26 cellular contexts compared by ENCODE assay signal in the genomic region with DNA sequence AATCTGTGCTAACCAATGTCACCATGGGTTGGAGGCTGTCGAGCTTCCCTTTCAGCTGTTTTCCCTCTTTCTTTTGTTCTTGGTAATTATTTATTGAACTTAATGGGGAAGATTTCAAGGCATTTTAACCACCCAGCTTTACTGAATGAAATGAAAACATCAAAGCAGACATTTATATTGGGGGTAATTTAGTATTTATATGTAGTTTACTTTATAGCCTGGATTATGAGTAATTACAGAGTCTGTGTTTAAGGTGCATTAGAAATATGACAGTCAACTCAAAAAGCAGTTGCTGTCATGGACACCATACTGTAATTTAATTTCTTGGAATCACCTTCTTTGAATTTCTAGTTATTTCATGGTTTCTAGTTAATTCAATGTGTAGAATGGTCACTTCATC. TPM values are rescaled to one million over a fixed set of nuclear protein-coding genes. Genes with fewer than 3 reads are reported as not detected.
DNase-seq lines count a peak whose midpoint lies in the region; TF ChIP-seq lines count a peak whose summit lies in the region.
"Had no signal": no experiment of that assay in that cellular context is flagged by ENCODE, and none has a peak within 500 bp of the region (broad histone marks: within the 10 kb centered on the region; RNA-seq: fewer than 3 reads in every experiment).

No MANE protein-coding gene starts in this region.

- POLR2A ChIA-PET in HEK293 (lab: Yijun Ruan, JAX) = no interaction called here
- POLR2A ChIA-PET in HEK293T (lab: Yijun Ruan, JAX) = no interaction called here

- H3K9me3 ChIP-seq in HEK293 (ENCODE audit: control insufficient read depth, insufficient read depth, low read depth, low read length) = no peaks in the 10 kb centered on the region
- H3K9me3 ChIP-seq: BE2C, BLaER1 had no signal

- H3K27ac Mint-ChIP-seq in glutamatergic neuron (ENCODE audit: unreplicated experiment) = peak overlapping the region; percentile 53
- H3K27ac Mint-ChIP-seq in nephron = peak overlapping the region; percentile 36 to 94 (median 67)
- H3K27ac Mint-ChIP-seq: CD14-positive monocyte; CD4-positive, alpha-beta memory T cell; CD4-positive, CD25-positive, alpha-beta regulatory T cell; CD8-positive, alpha-beta memory T cell had no signal

- no peak for TF ChIP-seq CTCF in HEK293 (tag by site-specific recombination; IDR thresholded peaks at IDR 0.05)
- TF ChIP-seq CTCF in glutamatergic neuron (IDR thresholded peaks at IDR 0.05; ENCODE audit: partially characterized antibody, unreplicated experiment) = no peak
- no peak for TF ChIP-seq CTCF in nephron (IDR thresholded peaks at IDR 0.05; ENCODE audit: unreplicated experiment in 3 of 3)
- TF ChIP-seq CTCF in coronary artery (IDR thresholded peaks at IDR 0.05) = no peak

- DNase-seq in HEK293T (ENCODE audit: extremely low spot score) (no peak), glutamatergic neuron (no peak), KG1 (lab: John Stamatoyannopoulos, UW) (no peak), NCI-H2171 treated with DMSO at 0.1 percent for 48 hours (lab: John Stamatoyannopoulos, UW) (no peak), coronary artery (ENCODE audit: low spot score) (no peak)
- DNase-seq: 8988T; ACHN; BE2C; C1 segment of cervical spinal cord; CD4-positive, alpha-beta memory T cell; CD4-positive, CD25-positive, alpha-beta regulatory T cell; CD8-positive, alpha-beta memory T cell; COR-L47; DMS 273 treated with DMSO at 0.1 percent for 48 hours; DMS153; DMS53; DMS79; DND-41; EL; GDM1 had no signal

- peaks cover 17% of the 10 kb centered on the region for H3K4me1 ChIP-seq in HEK293 (ENCODE audit: control insufficient read depth, insufficient read depth, low read length)

- peaks cover 16% of the 10 kb centered on the region for H3K9me3 Mint-ChIP-seq in glutamatergic neuron (ENCODE audit: unreplicated experiment)
- H3K9me3 Mint-ChIP-seq in nephron = no peaks in the 10 kb centered on the region
- H3K9me3 Mint-ChIP-seq: CD4-positive, CD25-positive, alpha-beta regulatory T cell; CD8-positive, alpha-beta memory T cell had no signal

- CTCF ChIA-PET in HEK293 (lab: Yijun Ruan, JAX) = no interaction called here
- CTCF ChIA-PET in HEK293T (lab: Yijun Ruan, JAX) = no interaction called here

- no peak overlapping the region for H3K27ac ChIP-seq in HEK293 (ENCODE audit: extremely low read depth, low read depth, low read length)
- H3K27ac ChIP-seq in coronary artery = no peak overlapping the region
- H3K27ac ChIP-seq: BLaER1 had no signal

- H3K36me3 ChIP-seq in HEK293 (ENCODE audit: control insufficient read depth in 2 of 2, insufficient read depth in 1 of 2, low read length in 2 of 2) = no peaks in the 10 kb centered on the region
- H3K36me3 ChIP-seq: BE2C, BLaER1 had no signal

- peaks cover 3% of the 10 kb centered on the region for H3K27me3 Mint-ChIP-seq in glutamatergic neuron (ENCODE audit: unreplicated experiment)
- no peaks in the 10 kb centered on the region for H3K27me3 Mint-ChIP-seq in nephron (ENCODE audit: low read depth)

- H3K4me1 Mint-ChIP-seq in glutamatergic neuron (ENCODE audit: low read depth, unreplicated experiment) (peaks cover 59% of the 10 kb centered on the region), nephron (peaks cover 72% of the 10 kb centered on the region)

- H3K36me3 Mint-ChIP-seq in glutamatergic neuron (ENCODE audit: unreplicated experiment) = peaks cover 4% of the 10 kb centered on the region
- peaks cover 14% of the 10 kb centered on the region for H3K36me3 Mint-ChIP-seq in nephron (ENCODE audit: low read depth)
- H3K36me3 Mint-ChIP-seq: CD14-positive monocyte; CD4-positive, alpha-beta memory T cell; CD4-positive, CD25-positive, alpha-beta regulatory T cell; CD8-positive, alpha-beta memory T cell had no signal

- no peak overlapping the region for H3K4me3 Mint-ChIP-seq in glutamatergic neuron (ENCODE audit: unreplicated experiment)
- H3K4me3 Mint-ChIP-seq in nephron = peak overlapping the region in 2 of 3 experiments; percentile 39 to 43
- H3K4me3 Mint-ChIP-seq: CD14-positive monocyte; CD4-positive, alpha-beta memory T cell; CD8-positive, alpha-beta memory T cell had no signal

- H3K4me3 ChIP-seq in HEK293 (ENCODE audit: low read depth, low read length) = no peak overlapping the region
- H3K4me3 ChIP-seq in coronary artery = no peak overlapping the region
- H3K4me3 ChIP-seq: BLaER1, GM12878 had no signal

TF ChIP-seq in HEK293, 187 proteins besides CTCF, POLR2A, EP300 and RAD21:
- TF ChIP-seq, protein P1, sequence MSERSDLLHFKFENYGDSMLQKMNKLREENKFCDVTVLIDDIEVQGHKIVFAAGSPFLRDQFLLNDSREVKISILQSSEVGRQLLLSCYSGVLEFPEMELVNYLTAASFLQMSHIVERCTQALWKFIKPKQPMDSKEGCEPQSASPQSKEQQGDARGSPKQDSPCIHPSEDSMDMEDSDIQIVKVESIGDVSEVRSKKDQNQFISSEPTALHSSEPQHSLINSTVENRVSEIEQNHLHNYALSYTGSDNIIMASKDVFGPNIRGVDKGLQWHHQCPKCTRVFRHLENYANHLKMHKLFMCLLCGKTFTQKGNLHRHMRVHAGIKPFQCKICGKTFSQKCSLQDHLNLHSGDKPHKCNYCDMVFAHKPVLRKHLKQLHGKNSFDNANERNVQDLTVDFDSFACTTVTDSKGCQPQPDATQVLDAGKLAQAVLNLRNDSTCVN (tag by site-specific recombination; optimal IDR thresholded peaks at IDR 0.05) = no peak
- TF ChIP-seq BCL11A (tag by site-specific recombination; IDR thresholded peaks at IDR 0.05; ENCODE audit: low read depth) = no peak
- TF ChIP-seq, protein P2, sequence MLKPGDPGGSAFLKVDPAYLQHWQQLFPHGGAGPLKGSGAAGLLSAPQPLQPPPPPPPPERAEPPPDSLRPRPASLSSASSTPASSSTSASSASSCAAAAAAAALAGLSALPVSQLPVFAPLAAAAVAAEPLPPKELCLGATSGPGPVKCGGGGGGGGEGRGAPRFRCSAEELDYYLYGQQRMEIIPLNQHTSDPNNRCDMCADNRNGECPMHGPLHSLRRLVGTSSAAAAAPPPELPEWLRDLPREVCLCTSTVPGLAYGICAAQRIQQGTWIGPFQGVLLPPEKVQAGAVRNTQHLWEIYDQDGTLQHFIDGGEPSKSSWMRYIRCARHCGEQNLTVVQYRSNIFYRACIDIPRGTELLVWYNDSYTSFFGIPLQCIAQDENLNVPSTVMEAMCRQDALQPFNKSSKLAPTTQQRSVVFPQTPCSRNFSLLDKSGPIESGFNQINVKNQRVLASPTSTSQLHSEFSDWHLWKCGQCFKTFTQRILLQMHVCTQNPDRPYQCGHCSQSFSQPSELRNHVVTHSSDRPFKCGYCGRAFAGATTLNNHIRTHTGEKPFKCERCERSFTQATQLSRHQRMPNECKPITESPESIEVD (tag by site-specific recombination; IDR thresholded peaks at IDR 0.05) = peak; percentile 59; the same call in 1 of the 2 replicates
- TF ChIP-seq YY2 (tag by site-specific recombination; IDR thresholded peaks at IDR 0.05) = no peak
- TF ChIP-seq ZNF660 (tag by site-specific recombination; IDR thresholded peaks at IDR 0.05) = no peak
TF ChIP-seq in HEK293: peak in this region for 1.

TF ChIP-seq in HEK293T, 16 proteins besides CTCF, POLR2A, EP300 and RAD21:
- TF ChIP-seq, protein P3, sequence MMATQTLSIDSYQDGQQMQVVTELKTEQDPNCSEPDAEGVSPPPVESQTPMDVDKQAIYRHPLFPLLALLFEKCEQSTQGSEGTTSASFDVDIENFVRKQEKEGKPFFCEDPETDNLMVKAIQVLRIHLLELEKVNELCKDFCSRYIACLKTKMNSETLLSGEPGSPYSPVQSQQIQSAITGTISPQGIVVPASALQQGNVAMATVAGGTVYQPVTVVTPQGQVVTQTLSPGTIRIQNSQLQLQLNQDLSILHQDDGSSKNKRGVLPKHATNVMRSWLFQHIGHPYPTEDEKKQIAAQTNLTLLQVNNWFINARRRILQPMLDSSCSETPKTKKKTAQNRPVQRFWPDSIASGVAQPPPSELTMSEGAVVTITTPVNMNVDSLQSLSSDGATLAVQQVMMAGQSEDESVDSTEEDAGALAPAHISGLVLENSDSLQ (IDR thresholded peaks at IDR 0.05) = peak; percentile 66
- TF ChIP-seq TARDBP (IDR thresholded peaks at IDR 0.05) (no peak), FOXA1 (IDR thresholded peaks at IDR 0.05) (no peak), NFRKB (IDR thresholded peaks at IDR 0.05) (no peak), L3MBTL2 (conservative IDR thresholded peaks at IDR 0.05) (no peak), HDGF (IDR thresholded peaks at IDR 0.05; ENCODE audit: borderline replicate concordance) (no peak)
TF ChIP-seq in HEK293T: peak in this region for 1.

RNA-seq across cellular contexts. Expression of a gene that starts 42.0 kb away (rescaled TPM):
- total RNA-seq in glutamatergic neuron (ENCODE audit: unreplicated experiment) = 188 TPM
- total RNA-seq: CD4-positive, alpha-beta memory T cell; CD8-positive, alpha-beta memory T cell; G401 had no signal
